19 cellular contexts compared by ENCODE assay signal in genomic region chr2:1208522-1208921, GRCh38.
DNase-seq lines count a peak whose midpoint lies in the region; ATAC-seq, FAIRE-seq and TF ChIP-seq lines count a peak whose summit lies in the region.
"Had no signal": no experiment of that assay in that cellular context is flagged by ENCODE, and none has a peak within 500 bp of the region (broad histone marks: within the 10 kb centered on the region; RNA-seq: fewer than 3 reads in every experiment).

No MANE protein-coding gene starts in this region.

- H3K4me3 Mint-ChIP-seq in GM23338 (no peak overlapping the region), neural crest cell (no peak overlapping the region)
- H3K4me3 Mint-ChIP-seq: CD4-positive, CD25-positive, alpha-beta regulatory T cell; CD8-positive, alpha-beta T cell had no signal

- 23% methylated on average over 18 of the region's 18 CpGs for WGBS in A549 (ENCODE audit: missing lambda C conversion rate)

- peaks cover 3% of the 10 kb centered on the region for H4K20me1 ChIP-seq in GM23338 (replicated peaks; ENCODE audit: insufficient read depth)
- H4K20me1 ChIP-seq: BLaER1 had no signal

- H3K36me3 ChIP-seq in GM23338 (ENCODE audit: insufficient read depth) (peaks cover 9% of the 10 kb centered on the region), brain microvascular endothelial cell (replicated peaks) (no peaks in the 10 kb centered on the region)
- H3K36me3 ChIP-seq: BLaER1 had no signal

- H3K27me3 ChIP-seq in GM23338 (ENCODE audit: insufficient read depth) (no peaks in the 10 kb centered on the region), brain microvascular endothelial cell (replicated peaks) (no peaks in the 10 kb centered on the region)
- H3K27me3 ChIP-seq: BLaER1 had no signal

- CTCF ChIA-PET in A549 (lab: Yijun Ruan, JAX): no interaction called here

- no peaks in the 10 kb centered on the region for H3K4me1 ChIP-seq in A549
- H3K4me1 ChIP-seq in GM23338 (ENCODE audit: insufficient read depth): no peaks in the 10 kb centered on the region
- H3K4me1 ChIP-seq: BLaER1, Caco-2 had no signal

- H3K9me3 Mint-ChIP-seq in GM23338 (peaks cover 14% of the 10 kb centered on the region; the same call in 2 of the 3 replicates), neural crest cell (peaks cover 6% of the 10 kb centered on the region)
- H3K9me3 Mint-ChIP-seq: CD8-positive, alpha-beta T cell had no signal

- H3K27me3 Mint-ChIP-seq in GM23338 (ENCODE audit: insufficient read depth, low read depth, poor library complexity) (no peaks in the 10 kb centered on the region), neural crest cell (ENCODE audit: low read depth) (peaks cover 8% of the 10 kb centered on the region)
- H3K27me3 Mint-ChIP-seq: CD4-positive, CD25-positive, alpha-beta regulatory T cell had no signal

- TF ChIP-seq CTCF in A549 (IDR thresholded peaks at IDR 0.05) (no peak), GM23338 (conservative IDR thresholded peaks at IDR 0.05; ENCODE audit: low read depth in 2 of 2) (no peak), neural crest cell (conservative IDR thresholded peaks at IDR 0.05) (no peak), brain microvascular endothelial cell (IDR thresholded peaks at IDR 0.05; ENCODE audit: low read depth, low read length, missing control alignments) (no peak)

- H2AFZ ChIP-seq in GM23338: no peak overlapping the region

- no peak for TF ChIP-seq POLR2A in A549 (IDR thresholded peaks at IDR 0.05; ENCODE audit: low read length)

- H3K4me1 Mint-ChIP-seq in GM23338: no peaks in the 10 kb centered on the region
- no peaks in the 10 kb centered on the region for H3K4me1 Mint-ChIP-seq in neural crest cell
- H3K4me1 Mint-ChIP-seq: CD4-positive, CD25-positive, alpha-beta regulatory T cell had no signal

- FAIRE-seq in A549 (lab: Jason Lieb, UNC): no peak
- FAIRE-seq: G401.6, GM12892, H1 had no signal

- H3K27ac ChIP-seq in A549: no peak overlapping the region
- H3K27ac ChIP-seq in GM23338 (ENCODE audit: low read depth): no peak overlapping the region
- no peak overlapping the region for H3K27ac ChIP-seq in brain microvascular endothelial cell
- H3K27ac ChIP-seq: BLaER1, C4-2B had no signal

- no peak for TF ChIP-seq RAD21 in A549 (conservative IDR thresholded peaks at IDR 0.05 in 1 of 2, IDR thresholded peaks at IDR 0.05 in 1 of 2)

- H3K4me2 ChIP-seq in A549 (no peak overlapping the region), GM23338 (no peak overlapping the region)
- H3K4me2 ChIP-seq: BLaER1 had no signal

- in situ Hi-C loops in brain microvascular endothelial cell (cut with HindIII; ENCODE audit: low pct_ligation_motif_present, low sequenced_read_pairs): no loop called here

- H3F3A ChIP-seq in GM23338 (replicated peaks; ENCODE audit: low read depth): no peaks in the 10 kb centered on the region

- H3K9me3 ChIP-seq in A549: 0 out of 3 replicates have a peak, but pooled peaks cover 6% of the 10 kb centered on the region

- no peaks in the 10 kb centered on the region for H3K79me2 ChIP-seq in GM23338 (replicated peaks; ENCODE audit: insufficient read depth)

- peaks cover 40% of the 10 kb centered on the region for H3K36me3 Mint-ChIP-seq in GM23338 (ENCODE audit: low read depth)
- peaks cover 3% of the 10 kb centered on the region for H3K36me3 Mint-ChIP-seq in neural crest cell (ENCODE audit: low read depth)
- H3K36me3 Mint-ChIP-seq: CD4-positive, CD25-positive, alpha-beta regulatory T cell had no signal

- H3K27ac Mint-ChIP-seq in GM23338 (0 out of 2 replicates have a peak overlapping the region, but pooled peaks have one; percentile 4), neural crest cell (ENCODE audit: unreplicated experiment) (peak overlapping the region; percentile 19)
- H3K27ac Mint-ChIP-seq: CD4-positive, CD25-positive, alpha-beta regulatory T cell; CD8-positive, alpha-beta T cell had no signal

- H3K4me3 ChIP-seq in A549: no peak overlapping the region
- no peak overlapping the region for H3K4me3 ChIP-seq in GM23338
- H3K4me3 ChIP-seq in brain microvascular endothelial cell (ENCODE audit: low read depth, low read length): no peak overlapping the region
- H3K4me3 ChIP-seq: BLaER1 had no signal

- POLR2A ChIA-PET in A549 (lab: Yijun Ruan, JAX): no interaction called here

- ATAC-seq in A549: no peak
- no peak for ATAC-seq in GM23338
- ATAC-seq in HG02798 (IDR thresholded peaks at IDR 0.05; ENCODE audit: poor library complexity, unreplicated experiment): no peak
- no peak for ATAC-seq in HG03342 (IDR thresholded peaks at IDR 0.05; ENCODE audit: unreplicated experiment)
- ATAC-seq: CD8-positive, alpha-beta T cell had no signal

- no peaks in the 10 kb centered on the region for H3K9me2 ChIP-seq in GM23338 (ENCODE audit: insufficient read depth)

- DNase-seq in A549 (ENCODE audit: low read depth in 1 of 2, low spot score in 1 of 2) (no peak), GM23338 (ENCODE audit: low spot score) (no peak), neural crest cell (ENCODE audit: low read depth, low spot score) (no peak), brain microvascular endothelial cell (no peak)
- DNase-seq: 8988T; Caco-2; CD4-positive, CD25-positive, alpha-beta regulatory T cell; CD8-positive, alpha-beta T cell; DMS153; DND-41; H7; HCEC 1CT had no signal

- no peak for TF ChIP-seq EP300 in A549 (IDR thresholded peaks at IDR 0.05)

TF ChIP-seq in A549, 52 proteins besides CTCF, POLR2A, EP300 and RAD21:
- no peak for TF ChIP-seq ATOH8 (CRISPR knock-in tag; IDR thresholded peaks at IDR 0.05; ENCODE audit: low read depth)
- TF ChIP-seq ZNF302 (CRISPR knock-in tag; IDR thresholded peaks at IDR 0.05): no peak
- TF ChIP-seq BCL3 (IDR thresholded peaks at IDR 0.05): no peak
- TF ChIP-seq FOSL2 (IDR thresholded peaks at IDR 0.05): no peak
- no peak for TF ChIP-seq FOSL2 (CRISPR knock-in tag; IDR thresholded peaks at IDR 0.05)
- TF ChIP-seq MAFK (IDR thresholded peaks at IDR 0.05; ENCODE audit: partially characterized antibody): peak; percentile 41
- TF ChIP-seq TP53 (CRISPR knock-in tag; IDR thresholded peaks at IDR 0.05): no peak
- TF ChIP-seq MAZ (IDR thresholded peaks at IDR 0.05; ENCODE audit: borderline replicate concordance, low read depth, low read length): no peak
- TF ChIP-seq POLR2AphosphoS2 (conservative IDR thresholded peaks at IDR 0.05; ENCODE audit: low read length): no peak

TF ChIP-seq in GM23338, 12 proteins besides CTCF, POLR2A, EP300 and RAD21:
- no peak for TF ChIP-seq EZH2 (IDR thresholded peaks at IDR 0.05; ENCODE audit: low read depth, unreplicated experiment)
- TF ChIP-seq JUNB (IDR thresholded peaks at IDR 0.05; ENCODE audit: unreplicated experiment): no peak
- no peak for TF ChIP-seq EZH2phosphoT487 (IDR thresholded peaks at IDR 0.05; ENCODE audit: unreplicated experiment)
- TF ChIP-seq REST (IDR thresholded peaks at IDR 0.05; ENCODE audit: unreplicated experiment): no peak
- TF ChIP-seq POLR2AphosphoS5 (IDR thresholded peaks at IDR 0.05; ENCODE audit: low read depth): no peak
- TF ChIP-seq STAT1 (IDR thresholded peaks at IDR 0.05; ENCODE audit: unreplicated experiment): no peak
- TF ChIP-seq ZNF331 (CRISPR knock-in tag; IDR thresholded peaks at IDR 0.05; ENCODE audit: low read depth): no peak
- TF ChIP-seq CREB1 (CRISPR knock-in tag; IDR thresholded peaks at IDR 0.05; ENCODE audit: low read depth): no peak
